Comparison of ENCODE assay signal across 13 cellular contexts in the genomic region with DNA sequence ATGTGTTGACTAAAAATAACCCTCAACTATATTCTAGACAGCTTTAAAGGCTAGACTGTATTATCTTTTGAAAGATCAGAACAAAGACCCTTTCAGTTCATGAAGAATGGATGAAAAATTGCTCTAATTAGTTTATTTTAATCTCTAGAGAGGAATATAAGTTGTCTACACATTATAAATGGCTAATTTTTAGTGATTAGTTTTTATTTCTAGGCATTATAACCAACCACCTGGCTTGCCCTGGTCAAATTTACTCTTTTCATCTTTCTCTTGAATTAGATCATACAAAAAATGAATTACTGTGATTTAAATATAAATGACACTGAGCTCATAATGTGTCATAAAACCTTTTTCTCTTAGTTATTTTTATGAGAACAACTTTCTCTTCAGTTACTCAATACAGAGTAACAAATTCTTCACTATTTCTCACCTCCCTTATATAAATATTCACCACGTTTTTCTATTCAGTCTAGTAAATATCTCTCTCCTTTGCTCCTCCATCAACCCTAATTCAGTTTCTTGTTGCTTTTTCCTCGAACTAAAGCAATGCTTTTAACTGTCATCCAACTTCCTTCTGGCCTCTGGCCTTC.
"Had no signal": no experiment of that assay in that cellular context is flagged by ENCODE, and none has a peak within 500 bp of the region (broad histone marks: within the 10 kb centered on the region; RNA-seq: fewer than 3 reads in every experiment).

No MANE protein-coding gene starts in this region.

- H3K27me3 Mint-ChIP-seq: activated B cell treated with CpG ODN at 0.5 μM for 24 hours; activated CD4-positive, alpha-beta T cell treated with anti-CD3 and anti-CD28 coated beads, Interleukin-2, amount 10 ng/mL, durations not matched to agents 24 days and 14 days; activated naive CD4-positive, alpha-beta T cell treated with anti-CD3 and anti-CD28 coated beads, Interleukin-2, amount 50 U/mL, for 24 hours; memory B cell; stimulated activated naive CD8-positive, alpha-beta T cell treated with anti-CD3 and anti-CD28 coated beads, Interleukin-15, Interleukin-2, amounts not matched to agents 100 ng/mL and 50 ng/mL, for 24 hours had no signal

- H3K27ac Mint-ChIP-seq: activated B cell treated with CpG ODN at 0.5 μM for 24 hours; activated CD4-positive, alpha-beta T cell treated with anti-CD3 and anti-CD28 coated beads, Interleukin-2, amount 10 ng/mL, durations not matched to agents 24 days and 14 days; activated naive CD4-positive, alpha-beta T cell treated with anti-CD3 and anti-CD28 coated beads, Interleukin-2, amount 50 U/mL, for 24 hours; activated T-helper 2 cell treated with anti-CD3 and anti-CD28 coated beads, Interferon-gamma antibody, Interleukin-2, Interleukin-4, amounts not matched to agents 10 μg/mL and 5 μg/mL and 100 μg/mL, durations not matched to agents 14 hours and 24 hours and 36 hours; memory B cell; stimulated activated naive CD8-positive, alpha-beta T cell treated with anti-CD3 and anti-CD28 coated beads, Interleukin-15, Interleukin-2, amounts not matched to agents 100 ng/mL and 50 ng/mL, for 24 hours had no signal

- DNase-seq: activated B cell treated with CpG ODN at 0.5 μM for 24 hours; activated CD4-positive, alpha-beta T cell treated with anti-CD3 and anti-CD28 coated beads, Interleukin-2, amount 10 ng/mL, durations not matched to agents 24 days and 14 days; heart left ventricle; left lung; stimulated activated CD4-positive, alpha-beta T cell treated with anti-CD3 and anti-CD28 coated beads, Interleukin-4, amount 100 ng/mL, for 1 hour; T-helper 1 cell had no signal

- H3K9me3 Mint-ChIP-seq: stimulated activated naive CD8-positive, alpha-beta T cell treated with anti-CD3 and anti-CD28 coated beads, Interleukin-15, Interleukin-2, amounts not matched to agents 100 ng/mL and 50 ng/mL, for 24 hours had no signal

- H3K4me1 Mint-ChIP-seq: activated B cell treated with CpG ODN at 0.5 μM for 24 hours; activated CD4-positive, alpha-beta T cell treated with anti-CD3 and anti-CD28 coated beads, Interleukin-2, amount 10 ng/mL, durations not matched to agents 24 days and 14 days; activated naive CD4-positive, alpha-beta T cell treated with anti-CD3 and anti-CD28 coated beads, Interleukin-2, amount 50 U/mL, for 24 hours; memory B cell had no signal

- H3K27ac ChIP-seq: heart left ventricle, left lung, thoracic aorta had no signal

- H3K27me3 ChIP-seq: heart left ventricle, left lung had no signal

- H3K36me3 ChIP-seq: heart left ventricle, left lung, thoracic aorta had no signal

- H3K9me3 ChIP-seq: thoracic aorta had no signal

- H3K4me3 ChIP-seq: heart left ventricle, left lung, thoracic aorta had no signal

- H3K4me3 Mint-ChIP-seq: activated B cell treated with CpG ODN at 0.5 μM for 24 hours; activated CD4-positive, alpha-beta T cell treated with anti-CD3 and anti-CD28 coated beads, Interleukin-2, amount 10 ng/mL, durations not matched to agents 24 days and 14 days; activated naive CD4-positive, alpha-beta T cell treated with anti-CD3 and anti-CD28 coated beads, Interleukin-2, amount 50 U/mL, for 24 hours; brain; memory B cell; neural crest cell; stimulated activated naive CD8-positive, alpha-beta T cell treated with anti-CD3 and anti-CD28 coated beads, Interleukin-15, Interleukin-2, amounts not matched to agents 100 ng/mL and 50 ng/mL, for 24 hours had no signal

- H3K4me1 ChIP-seq: left lung had no signal

- H3K36me3 Mint-ChIP-seq: activated naive CD4-positive, alpha-beta T cell treated with anti-CD3 and anti-CD28 coated beads, Interleukin-2, amount 50 U/mL, for 24 hours; brain; memory B cell had no signal
